ENCODE assay signal across 21 cellular contexts in genomic region chr20:4220352-4220751, GRCh38. TPM values are rescaled to one million over a fixed set of nuclear protein-coding genes. Genes with fewer than 3 reads are reported as not detected.
"Had no signal": no experiment of that assay in that cellular context is flagged by ENCODE, and none has a peak within 500 bp of the region (broad histone marks: within the 10 kb centered on the region; RNA-seq: fewer than 3 reads in every experiment).

No MANE protein-coding gene starts in this region.

- H3K27ac ChIP-seq: esophagus squamous epithelium, lower lobe of right lung, psoas muscle, upper lobe of left lung had no signal

- DNase-seq: cortex of kidney; effector memory CD8-positive, alpha-beta T cell; erythroblast; esophagus squamous epithelium; foreskin melanocyte; left ventricle myocardium superior; lower lobe of right lung; naive thymus-derived CD8-positive, alpha-beta T cell; psoas muscle; small intestine; stimulated activated CD4-positive, alpha-beta T cell treated with anti-CD3 and anti-CD28 coated beads, Interleukin-15, amount 100 ng/mL, for 24 hours; stimulated activated naive B cell treated with anti-CD40 and anti-IgM and Interleukin-4, amounts not matched to agents 10 μg/mL and 1 μg/mL and 100 μg/mL, for 72 hours had no signal

- FAIRE-seq: endometrium, keratinocyte, small intestine, urothelium cell line had no signal

- H3K36me3 ChIP-seq: esophagus squamous epithelium, lower lobe of right lung, thoracic aorta, tibial nerve, upper lobe of left lung had no signal

- H3K9me3 ChIP-seq: esophagus squamous epithelium, lower lobe of right lung, psoas muscle, thoracic aorta, tibial nerve, upper lobe of left lung had no signal

- H3K4me1 ChIP-seq: psoas muscle had no signal

- H3K36me3 Mint-ChIP-seq: naive thymus-derived CD8-positive, alpha-beta T cell; stimulated activated naive B cell treated with anti-CD40 and anti-IgM and Interleukin-4, amounts not matched to agents 10 μg/mL and 1 μg/mL and 100 μg/mL, for 72 hours had no signal

- ATAC-seq: effector memory CD8-positive, alpha-beta T cell had no signal

- H3K4me3 ChIP-seq: esophagus squamous epithelium, lower lobe of right lung, psoas muscle, thoracic aorta, tibial nerve, upper lobe of left lung had no signal

- H3K27ac Mint-ChIP-seq: effector memory CD8-positive, alpha-beta T cell; naive thymus-derived CD8-positive, alpha-beta T cell; nephron progenitor cell; stimulated activated naive B cell treated with anti-CD40 and anti-IgM and Interleukin-4, amounts not matched to agents 10 μg/mL and 1 μg/mL and 100 μg/mL, for 72 hours; stimulated activated naive CD8-positive, alpha-beta T cell treated with anti-CD3 and anti-CD28 coated beads, Interleukin-15, Interleukin-2, amounts not matched to agents 100 ng/mL and 50 ng/mL, for 24 hours had no signal

- H3K4me3 Mint-ChIP-seq: nephron progenitor cell; stimulated activated naive CD8-positive, alpha-beta T cell treated with anti-CD3 and anti-CD28 coated beads, Interleukin-15, Interleukin-2, amounts not matched to agents 100 ng/mL and 50 ng/mL, for 24 hours had no signal

- H3K9me3 Mint-ChIP-seq: effector memory CD8-positive, alpha-beta T cell; naive thymus-derived CD8-positive, alpha-beta T cell; nephron progenitor cell; stimulated activated naive B cell treated with anti-CD40 and anti-IgM and Interleukin-4, amounts not matched to agents 10 μg/mL and 1 μg/mL and 100 μg/mL, for 72 hours; stimulated activated naive CD8-positive, alpha-beta T cell treated with anti-CD3 and anti-CD28 coated beads, Interleukin-15, Interleukin-2, amounts not matched to agents 100 ng/mL and 50 ng/mL, for 24 hours had no signal

RNA-seq across cellular contexts. Expression of gene ADRA1D, which starts 28.7 kb away (rescaled TPM):
- total RNA-seq: myocyte; naive thymus-derived CD8-positive, alpha-beta T cell had no signal
- polyA plus RNA-seq: keratinocyte; naive thymus-derived CD8-positive, alpha-beta T cell had no signal
